In genomic region chrX:51902651-51903050, GRCh38 we compare ENCODE assay signal across 20 cellular contexts. TPM values are rescaled to one million over a fixed set of nuclear protein-coding genes. Genes with fewer than 3 reads are reported as not detected.
DNase-seq lines count a peak whose midpoint lies in the region; ATAC-seq, FAIRE-seq and TF ChIP-seq lines count a peak whose summit lies in the region.
"Had no signal": no experiment of that assay in that cellular context is flagged by ENCODE, and none has a peak within 500 bp of the region (broad histone marks: within the 10 kb centered on the region; RNA-seq: fewer than 3 reads in every experiment).

No MANE protein-coding gene starts in this region.

- FAIRE-seq in GM12891 (lab: Jason Lieb, UNC), result no peak
- FAIRE-seq in HepG2 (lab: Jason Lieb, UNC), result no peak
- FAIRE-seq: GM18507 had no signal

- no peak overlapping the region for H3K4me2 ChIP-seq in HepG2 (ENCODE audit: low read depth, low read length)

- no peak for TF ChIP-seq CTCF in CD8-positive, alpha-beta T cell (IDR thresholded peaks at IDR 0.05)
- no peak for TF ChIP-seq CTCF in HepG2 (CRISPR knock-in tag; IDR thresholded peaks at IDR 0.05)

- intact Hi-C loops in CD8-positive, alpha-beta T cell (cut with DNase I, micrococcal nuclease), result no loop called here
- intact Hi-C loops in HepG2 (cut with micrococcal nuclease; ENCODE audit: unreplicated experiment), result no loop called here

- no TSS peak for BruUV-seq in HepG2 (replicated peaks; lab: Mats Ljungman, UMichigan)

- no peak for ATAC-seq in CD8-positive, alpha-beta T cell
- ATAC-seq in HepG2, result peak; percentile 37
- ATAC-seq in GM18873 (IDR thresholded peaks at IDR 0.05; ENCODE audit: low FRiP score, unreplicated experiment), result no peak

- H3K27ac Mint-ChIP-seq in CD8-positive, alpha-beta T cell, result peak overlapping the region; percentile 78
- H3K27ac Mint-ChIP-seq in activated naive CD8-positive, alpha-beta T cell treated with anti-CD3 and anti-CD28 coated beads for 36 hours, result peak overlapping the region; percentile 15
- H3K27ac Mint-ChIP-seq: CD4-positive, CD25-positive, alpha-beta regulatory T cell; IgD-negative memory B cell had no signal

- H3K4me3 Mint-ChIP-seq in CD8-positive, alpha-beta T cell, result no peak overlapping the region
- no peak overlapping the region for H3K4me3 Mint-ChIP-seq in activated naive CD8-positive, alpha-beta T cell treated with anti-CD3 and anti-CD28 coated beads for 36 hours
- H3K4me3 Mint-ChIP-seq: CD4-positive, CD25-positive, alpha-beta regulatory T cell; IgD-negative memory B cell had no signal

- H3K4me1 ChIP-seq in CD8-positive, alpha-beta T cell (ENCODE audit: insufficient read depth, low read length), result no peaks in the 10 kb centered on the region
- H3K4me1 ChIP-seq in HepG2 (ENCODE audit: insufficient read depth, low read length), result peaks cover 10% of the 10 kb centered on the region
- no peaks in the 10 kb centered on the region for H3K4me1 ChIP-seq in HAP-1

- no peak overlapping the region for H3K9ac ChIP-seq in HepG2 (ENCODE audit: insufficient read depth, low read depth, low read length)

- peaks cover 11% of the 10 kb centered on the region for H3K4me1 Mint-ChIP-seq in CD8-positive, alpha-beta T cell (ENCODE audit: low read depth)
- H3K4me1 Mint-ChIP-seq in activated naive CD8-positive, alpha-beta T cell treated with anti-CD3 and anti-CD28 coated beads for 36 hours, result no peaks in the 10 kb centered on the region
- H3K4me1 Mint-ChIP-seq: IgD-negative memory B cell had no signal

- TF ChIP-seq RAD21 in HepG2 (CRISPR knock-in tag; IDR thresholded peaks at IDR 0.05), result no peak

- no peaks in the 10 kb centered on the region for H3K9me3 ChIP-seq in CD8-positive, alpha-beta T cell (ENCODE audit: low read length)
- H3K9me3 ChIP-seq in HepG2 (ENCODE audit: low read length) (no peaks in the 10 kb centered on the region), HAP-1 (no peaks in the 10 kb centered on the region)

- no peak overlapping the region for H3K4me3 ChIP-seq in CD8-positive, alpha-beta T cell (ENCODE audit: low read depth, low read length)
- H3K4me3 ChIP-seq in HepG2 (replicated peaks in 1 of 3; ENCODE audit: insufficient read depth in 1 of 3, low read depth in 2 of 3, low read length in 3 of 3) (no peak overlapping the region), HAP-1 (no peak overlapping the region)

- TF ChIP-seq POLR2A in GM12891 (IDR thresholded peaks at IDR 0.05; ENCODE audit: low read depth, low read length) (peak; percentile 37; the same call in 1 of the 2 replicates), HepG2 (IDR thresholded peaks at IDR 0.05; ENCODE audit: insufficient read depth in 1 of 2, low read depth in 2 of 2, low read length in 2 of 2) (no peak; a peak in 1 of 4 replicates)

- no peaks in the 10 kb centered on the region for H3K27me3 ChIP-seq in CD8-positive, alpha-beta T cell (ENCODE audit: insufficient read depth, low read length)
- H3K27me3 ChIP-seq in HepG2 (ENCODE audit: control insufficient read depth in 1 of 2, insufficient read depth in 2 of 2, low read length in 2 of 2), result no peaks in the 10 kb centered on the region
- no peaks in the 10 kb centered on the region for H3K27me3 ChIP-seq in HAP-1 (ENCODE audit: low read depth)

- H3K27ac ChIP-seq in CD8-positive, alpha-beta T cell (ENCODE audit: low read depth, low read length), result no peak overlapping the region
- H3K27ac ChIP-seq in HepG2 (ENCODE audit: extremely low read length, insufficient read depth, low read length), result no peak overlapping the region

- H3K79me2 ChIP-seq in HepG2 (ENCODE audit: insufficient read depth, low read length), result no peaks in the 10 kb centered on the region

- no peak overlapping the region for H2AFZ ChIP-seq in HepG2 (ENCODE audit: low read length)

- CTCF ChIA-PET in CD8-positive, alpha-beta T cell (lab: Charles Lee), result no interaction called here
- CTCF ChIA-PET in HepG2 (lab: Yijun Ruan, JAX; ENCODE audit: low intra/inter-chr PET ratio, low total read pairs), result no interaction called here

- H3K36me3 ChIP-seq in CD8-positive, alpha-beta T cell (ENCODE audit: insufficient read depth, low read length), result peaks cover 3% of the 10 kb centered on the region
- H3K36me3 ChIP-seq in HepG2 (replicated peaks in 1 of 2; ENCODE audit: control insufficient read depth in 1 of 2, insufficient read depth in 2 of 2, low read length in 2 of 2) (peaks cover 4 to 15% of the 10 kb centered on the region in 2 experiments), HAP-1 (replicated peaks) (peaks cover 56% of the 10 kb centered on the region)

- H3K27me3 Mint-ChIP-seq in CD8-positive, alpha-beta T cell (ENCODE audit: low read depth), result no peaks in the 10 kb centered on the region
- H3K27me3 Mint-ChIP-seq in activated naive CD8-positive, alpha-beta T cell treated with anti-CD3 and anti-CD28 coated beads for 36 hours, result no peaks in the 10 kb centered on the region
- H3K27me3 Mint-ChIP-seq: CD4-positive, CD25-positive, alpha-beta regulatory T cell; IgD-negative memory B cell had no signal

- no peaks in the 10 kb centered on the region for H3K9me3 Mint-ChIP-seq in CD8-positive, alpha-beta T cell
- no peaks in the 10 kb centered on the region for H3K9me3 Mint-ChIP-seq in activated naive CD8-positive, alpha-beta T cell treated with anti-CD3 and anti-CD28 coated beads for 36 hours
- H3K9me3 Mint-ChIP-seq: CD4-positive, CD25-positive, alpha-beta regulatory T cell; IgD-negative memory B cell had no signal

- WGBS in HepG2 (ENCODE audit: low lambda C conversion rate), result 93% methylated on average over 2 of the region's 2 CpGs

- POLR2A ChIA-PET in CD8-positive, alpha-beta T cell (lab: Charles Lee), result no interaction called here
- POLR2A ChIA-PET in HepG2 (lab: Yijun Ruan, JAX), result interaction anchor here (1.6 kb wide), 1 partner anchor 9 kb away, joined by 6 read pairs; the partner anchor contains the start of gene MAGED1

- peaks cover 47% of the 10 kb centered on the region for H3K36me3 Mint-ChIP-seq in CD8-positive, alpha-beta T cell
- peaks cover 11% of the 10 kb centered on the region for H3K36me3 Mint-ChIP-seq in activated naive CD8-positive, alpha-beta T cell treated with anti-CD3 and anti-CD28 coated beads for 36 hours

- TF ChIP-seq EP300 in HepG2 (IDR thresholded peaks at IDR 0.05; ENCODE audit: low read depth in 2 of 2, low read length in 2 of 2) (no peak), HepG2 (CRISPR knock-in tag; IDR thresholded peaks at IDR 0.05; ENCODE audit: borderline replicate concordance) (no peak)

- DNase-seq in CD8-positive, alpha-beta T cell, result no peak
- DNase-seq in GM12891 (ENCODE audit: insufficient read length, low spot score) (no peak), HepG2 (ENCODE audit: low spot score) (no peak), HK-2 (ENCODE audit: unreplicated experiment) (no peak), HAP-1 (ENCODE audit: low spot score in 2 of 2) (no peak)
- no peak for DNase-seq in activated naive CD8-positive, alpha-beta T cell treated with anti-CD3 and anti-CD28 coated beads for 36 hours
- DNase-seq: Calu3; CD4-positive, CD25-positive, alpha-beta regulatory T cell; DMS53; GOT3; NCI-H1105 treated with DMSO at 0.1 percent for 48 hours; NCI-H1930; NCI-H2171; NCI-H446; NCI-H69; NK-92 treated with Interleukin-12 subunit alpha and Interleukin-12 subunit beta, amount 100 ng/mL, for 24 hours; SHP77 treated with DMSO at 0.1 percent for 48 hours had no signal

- in situ Hi-C loops in HepG2 (cut with HindIII; ENCODE audit: extremely low pct_ligation_motif_present, low pct_unique_long_range_greater_than_20kb), result no loop called here
- in situ Hi-C loops in HAP-1 (cut with MboI; ENCODE audit: low sequenced_read_pairs), result no loop called here

- peaks cover 14% of the 10 kb centered on the region; the same call in 1 of the 2 replicates for H4K20me1 ChIP-seq in HepG2 (ENCODE audit: insufficient read depth, low read length)

TF ChIP-seq in GM12891, 5 proteins besides CTCF, POLR2A, EP300 and RAD21 (continues in another document):
- TF ChIP-seq TAF1 (IDR thresholded peaks at IDR 0.05; ENCODE audit: low read depth, low read length) (no peak), SPI1 (IDR thresholded peaks at IDR 0.05; ENCODE audit: low read depth, low read length) (no peak), POLR2AphosphoS5 (IDR thresholded peaks at IDR 0.05; ENCODE audit: low read depth, low read length) (no peak), PAX5 (IDR thresholded peaks at IDR 0.05; ENCODE audit: insufficient read depth, low read length, severe bottlenecking) (no peak)

RNA-seq across cellular contexts. Expression of gene MAGED1, which starts 9.2 kb away (rescaled TPM):
- 10 to 100 TPM; 30.2 to 30.4 TPM for total RNA-seq in CD8-positive, alpha-beta T cell
- polyA plus RNA-seq in GM12891 (2012; ENCODE audit: low read depth, missing spikeins), result 103 TPM
- total RNA-seq in activated naive CD8-positive, alpha-beta T cell treated with anti-CD3 and anti-CD28 coated beads for 36 hours, result 10 to 100 TPM; 51.5 to 51.8 TPM
- 105 and 145 TPM in 2 replicates for total RNA-seq in HepG2 (2016; rRNA removed; fragmentation: Illumina TruSeq; extraction: Trizol)
- 12.9 and 14.8 TPM in 2 replicates for total RNA-seq in HepG2 (2016; cell fraction: cytosol; rRNA removed; fragmentation: Illumina TruSeq; extraction: Trizol; ENCODE audit: low read depth)
- total RNA-seq in HepG2 (2016; cell fraction: insoluble cytoplasmic fraction; rRNA removed; fragmentation: Illumina TruSeq; extraction: Trizol), result 106 and 134 TPM in 2 replicates
- 36.5 and 39.6 TPM in 2 replicates for total RNA-seq in HepG2 (2016; cell fraction: membrane; rRNA removed; fragmentation: Illumina TruSeq; extraction: Trizol)
- total RNA-seq in HepG2 (2016; cell fraction: nucleus; rRNA removed; fragmentation: Illumina TruSeq; extraction: Trizol), result 105 and 128 TPM in 2 replicates
- polyA plus RNA-seq in HepG2 (2011; rRNA removed), result 123 and 137 TPM in 2 replicates
- polyA plus RNA-seq in HepG2 (2011; cell fraction: cytosol; rRNA removed), result 89.4 and 95.1 TPM in 2 replicates
- polyA plus RNA-seq in HepG2 (2011; cell fraction: nucleus; rRNA removed), result 126 and 163 TPM in 2 replicates
- 105 and 149 TPM in 2 replicates for polyA plus RNA-seq in HepG2 (2012)
- 16.3 and 18.0 TPM in 2 replicates for polyA plus RNA-seq in HepG2 (2016; cell fraction: cytosol; fragmentation: Illumina TruSeq; extraction: Trizol; ENCODE audit: low read depth)
- polyA plus RNA-seq in HepG2 (2016; cell fraction: insoluble cytoplasmic fraction; fragmentation: Illumina TruSeq; extraction: Trizol; ENCODE audit: low read depth), result 183 and 230 TPM in 2 replicates
- polyA plus RNA-seq in HepG2 (2016; cell fraction: membrane; fragmentation: Illumina TruSeq; extraction: Trizol; ENCODE audit: low read depth), result 23.3 and 27.1 TPM in 2 replicates
- 196 and 206 TPM in 2 replicates for polyA plus RNA-seq in HepG2 (2016; cell fraction: nucleus; fragmentation: Illumina TruSeq; extraction: Trizol; ENCODE audit: insufficient read depth, low read depth)
- polyA minus RNA-seq in HepG2 (2011; rRNA and poly(A)+ RNA removed; ENCODE audit: low replicate concordance), result 0.09 and 126 TPM in 2 replicates
- 147 and 152 TPM in 2 replicates for polyA minus RNA-seq in HepG2 (2011; cell fraction: cytosol; rRNA and poly(A)+ RNA removed)
- polyA minus RNA-seq in HepG2 (2011; cell fraction: nucleus; rRNA and poly(A)+ RNA removed), result 48.2 and 49.1 TPM in 2 replicates
